ENCODE assay signal across 12 cellular contexts in genomic region chr22:28819253-28820096, GRCh38. TPM values are rescaled to one million over a fixed set of nuclear protein-coding genes. Genes with fewer than 3 reads are reported as not detected.
DNase-seq lines count a peak whose midpoint lies in the region; ATAC-seq, FAIRE-seq and TF ChIP-seq lines count a peak whose summit lies in the region.
"Had no signal": no experiment of that assay in that cellular context is flagged by ENCODE, and none has a peak within 500 bp of the region (broad histone marks: within the 10 kb centered on the region; RNA-seq: fewer than 3 reads in every experiment).

No MANE protein-coding gene starts in this region.

- TF ChIP-seq EP300 in upper lobe of left lung (IDR thresholded peaks at IDR 0.05): no peak

- intact Hi-C loops in kidney (cut with DNase I): no loop called here

- H3K4me1 ChIP-seq in kidney (ENCODE audit: control insufficient read depth in 1 of 2, insufficient read depth in 1 of 2, low read depth in 1 of 2, low read length in 2 of 2) (peaks cover 25 to 27% of the 10 kb centered on the region in 2 donors), upper lobe of left lung (peaks cover 25 to 59% (median 40%) of the 10 kb centered on the region in 4 donors)

- H3K4me3 ChIP-seq in HL-60 (replicated peaks; ENCODE audit: insufficient read depth, low read length) (no peak overlapping the region), kidney (ENCODE audit: low read length in 2 of 2) (no peak overlapping the region), upper lobe of left lung (no peak overlapping the region)

- no peaks in the 10 kb centered on the region for H3K27me3 Mint-ChIP-seq in activated naive CD8-positive, alpha-beta T cell
- no peaks in the 10 kb centered on the region for H3K27me3 Mint-ChIP-seq in activated naive CD8-positive, alpha-beta T cell treated with anti-CD3 and anti-CD28 coated beads for 36 hours

- H3K27me3 ChIP-seq in HL-60 (ENCODE audit: insufficient read depth, poor library complexity, severe bottlenecking): no peaks in the 10 kb centered on the region
- no peaks in the 10 kb centered on the region for H3K27me3 ChIP-seq in upper lobe of left lung

- H3K9me3 ChIP-seq in kidney (ENCODE audit: control insufficient read depth in 1 of 2, low read length in 2 of 2) (no peaks in the 10 kb centered on the region), upper lobe of left lung (no peaks in the 10 kb centered on the region)

- H3K27ac ChIP-seq in HL-60 (replicated peaks) (peak overlapping the region; percentile 34; the same call in 1 of the 2 replicates), kidney (ENCODE audit: low read depth in 2 of 2, low read length in 2 of 2) (peak overlapping the region; percentile 51 to 64), upper lobe of left lung (peak overlapping the region; percentile 67 to 85 (median 81))

- in situ Hi-C loops in GM13977 (cut with MboI; ENCODE audit: low pct_unique_long_range_greater_than_20kb, low sequenced_read_pairs, unreplicated experiment): loop anchor here (10.0 kb wide), 1 partner anchor 215 kb away; no protein-coding TSS in a partner anchor

- peaks cover 71% of the 10 kb centered on the region for H3K4me1 Mint-ChIP-seq in activated naive CD8-positive, alpha-beta T cell (ENCODE audit: low read depth)
- peaks cover 57% of the 10 kb centered on the region for H3K4me1 Mint-ChIP-seq in activated naive CD8-positive, alpha-beta T cell treated with anti-CD3 and anti-CD28 coated beads for 36 hours

- no peak overlapping the region for H3K4me3 Mint-ChIP-seq in activated naive CD8-positive, alpha-beta T cell
- H3K4me3 Mint-ChIP-seq in activated naive CD8-positive, alpha-beta T cell treated with anti-CD3 and anti-CD28 coated beads for 36 hours: no peak overlapping the region

- TF ChIP-seq CTCF in HL-60 (IDR thresholded peaks at IDR 0.05; ENCODE audit: insufficient read depth, low read length) (no peak), kidney (IDR thresholded peaks at IDR 0.05; ENCODE audit: borderline replicate concordance, extremely low read depth, insufficient read depth) (no peak), upper lobe of left lung (IDR thresholded peaks at IDR 0.05) (no peak), GM13977 (IDR thresholded peaks at IDR 0.05; ENCODE audit: extremely low read depth, insufficient read depth, missing control alignments) (no peak)

- peak overlapping the region; percentile 41 for H3K27ac Mint-ChIP-seq in activated naive CD8-positive, alpha-beta T cell
- H3K27ac Mint-ChIP-seq in activated naive CD8-positive, alpha-beta T cell treated with anti-CD3 and anti-CD28 coated beads for 36 hours: no peak overlapping the region

- FAIRE-seq in kidney (lab: Jason Lieb, UNC): no peak
- no peak for FAIRE-seq in GM12892 (lab: Jason Lieb, UNC)
- FAIRE-seq: endometrium had no signal

- TF ChIP-seq POLR2A in upper lobe of left lung (IDR thresholded peaks at IDR 0.05) (no peak), GM12892 (IDR thresholded peaks at IDR 0.05; ENCODE audit: low read depth, low read length) (no peak)

- no peak for DNase-seq in activated naive CD8-positive, alpha-beta T cell treated with anti-CD3 and anti-CD28 coated beads for 36 hours
- no peak for DNase-seq in HL-60 (ENCODE audit: low read depth in 1 of 2, low spot score in 1 of 2)
- peak; percentile 37 for DNase-seq in kidney
- peak in 1 of 2 donors; percentile 75 for DNase-seq in upper lobe of left lung
- DNase-seq in GM12892 (ENCODE audit: insufficient read length): no peak
- no peak for DNase-seq in GM13977 (ENCODE audit: low spot score)
- DNase-seq: left cardiac atrium; stimulated activated CD4-positive, alpha-beta T cell treated with anti-CD3 and anti-CD28 coated beads, Interleukin-4, amount 100 ng/mL, for 1 hour had no signal

- H3K36me3 ChIP-seq in kidney (ENCODE audit: control insufficient read depth in 1 of 2, insufficient read depth in 2 of 2, low read length in 2 of 2): no peaks in the 10 kb centered on the region
- peaks cover 0 to 4% (median 0%) of the 10 kb centered on the region in 4 donors for H3K36me3 ChIP-seq in upper lobe of left lung

- no peak for ATAC-seq in upper lobe of left lung (ENCODE audit: low FRiP score in 2 of 2)
- no peak for ATAC-seq in GM21737 (IDR thresholded peaks at IDR 0.05; ENCODE audit: unreplicated experiment)
- ATAC-seq: Panc1 had no signal

- H3K9ac ChIP-seq in kidney (ENCODE audit: low read length in 2 of 2): peak overlapping the region in 1 of 2 donors; percentile 62

- WGBS in upper lobe of left lung, 2 donors: 45 to 72% methylated on average over 5 of the region's 5 CpGs

- H3K36me3 Mint-ChIP-seq in activated naive CD8-positive, alpha-beta T cell: peaks cover 4% of the 10 kb centered on the region
- peaks cover 20% of the 10 kb centered on the region for H3K36me3 Mint-ChIP-seq in activated naive CD8-positive, alpha-beta T cell treated with anti-CD3 and anti-CD28 coated beads for 36 hours

- H3K9me3 Mint-ChIP-seq in activated naive CD8-positive, alpha-beta T cell (ENCODE audit: low read depth): no peaks in the 10 kb centered on the region
- no peaks in the 10 kb centered on the region for H3K9me3 Mint-ChIP-seq in activated naive CD8-positive, alpha-beta T cell treated with anti-CD3 and anti-CD28 coated beads for 36 hours

RNA-seq across cellular contexts. Expression of gene XBP1, which starts 19.1 kb away (rescaled TPM):
- 100 to 1,000 TPM; 111 TPM for total RNA-seq in activated naive CD8-positive, alpha-beta T cell treated with anti-CD3 and anti-CD28 coated beads for 36 hours
- total RNA-seq in kidney (220 TPM), upper lobe of left lung (100 to 1,000 TPM; 208 to 377 (median 279) TPM)
- polyA plus RNA-seq in kidney (ENCODE audit: insufficient read depth, low read depth, low replicate concordance): 114 TPM
- 74.8 TPM for polyA plus RNA-seq in GM12892 (2012; ENCODE audit: missing spikeins)

RNA-seq across cellular contexts. Expression of gene CCDC117, which starts 47.0 kb away (rescaled TPM):
- 10 to 100 TPM; 27.6 to 29.2 TPM for total RNA-seq in activated naive CD8-positive, alpha-beta T cell treated with anti-CD3 and anti-CD28 coated beads for 36 hours
- total RNA-seq in kidney (16.8 TPM), upper lobe of left lung (10 to 100 TPM; 13.2 to 32.5 (median 20.8) TPM)
- polyA plus RNA-seq in kidney (ENCODE audit: insufficient read depth, low read depth, low replicate concordance): 8.7 TPM
- 19.7 TPM for polyA plus RNA-seq in GM12892 (2012; ENCODE audit: missing spikeins)
